28 cellular contexts compared by ENCODE assay signal in the genomic region with DNA sequence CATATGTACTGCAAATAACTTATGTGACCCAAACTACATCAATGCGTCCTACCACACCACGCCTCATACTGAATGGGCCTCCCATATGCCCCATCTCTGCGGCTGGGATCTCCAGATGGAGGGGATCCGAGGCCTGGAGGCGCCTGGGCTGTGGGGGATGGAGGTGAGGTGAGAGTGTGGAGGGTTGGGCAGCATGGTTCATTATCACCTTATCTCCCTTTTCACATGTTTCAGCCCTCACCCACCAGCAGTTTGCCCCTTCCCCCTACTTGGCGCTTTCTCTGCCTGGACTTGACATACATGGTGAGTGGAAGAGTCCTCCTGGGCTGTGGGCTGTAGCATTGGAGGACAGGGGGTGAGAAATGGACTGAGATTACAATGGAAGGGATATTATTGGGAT.
DNase-seq lines count a peak whose midpoint lies in the region; ATAC-seq and TF ChIP-seq lines count a peak whose summit lies in the region.
"Had no signal": no experiment of that assay in that cellular context is flagged by ENCODE, and none has a peak within 500 bp of the region (broad histone marks: within the 10 kb centered on the region; RNA-seq: fewer than 3 reads in every experiment).

No MANE protein-coding gene starts in this region.

- H3K9me3 Mint-ChIP-seq in activated naive CD8-positive, alpha-beta T cell treated with anti-CD3 and anti-CD28 coated beads, Interleukin-2, amount 50 U/mL, for 24 hours, result no peaks in the 10 kb centered on the region
- peaks cover 2% of the 10 kb centered on the region for H3K9me3 Mint-ChIP-seq in neural progenitor cell

- DNase-seq in activated naive CD8-positive, alpha-beta T cell treated with anti-CD3 and anti-CD28 coated beads, Interleukin-2, amount 50 U/mL, for 24 hours, result no peak
- DNase-seq in neural progenitor cell (ENCODE audit: low spot score) (no peak), GM19240 (ENCODE audit: insufficient read length, low spot score) (no peak), left ventricle myocardium inferior (no peak)
- DNase-seq: activated CD4-positive, alpha-beta T cell treated with anti-CD3 and anti-CD28 coated beads, Interleukin-2, amount 50 U/mL, for 4 hours; activated gamma-delta T cell treated with Interleukin-2 at 50 U/mL for 16 hours; CD4-positive, CD25-positive, alpha-beta regulatory T cell; DMS153; hippocampal formation; islet precursor cell; Karpas-422; NCI-H1694 treated with DMSO at 0.1 percent for 48 hours; NCI-H2171 treated with DMSO at 0.1 percent for 48 hours; pancreas; stimulated activated CD4-positive, alpha-beta T cell treated with anti-CD3 and anti-CD28 coated beads, Interleukin-4, amount 100 ng/mL, for 24 hours; stimulated activated naive CD4-positive, alpha-beta T cell treated with Interleukin-2 at 50 U/mL for 16 hours; T-helper 17 cell; thyroid gland had no signal

- H3K27me3 Mint-ChIP-seq in activated naive CD8-positive, alpha-beta T cell treated with anti-CD3 and anti-CD28 coated beads, Interleukin-2, amount 50 U/mL, for 24 hours, result peaks cover 81% of the 10 kb centered on the region
- H3K27me3 Mint-ChIP-seq in neural progenitor cell (ENCODE audit: insufficient read depth, low read depth), result peaks cover 78% of the 10 kb centered on the region

- peaks cover 44% of the 10 kb centered on the region for H3K4me1 Mint-ChIP-seq in activated naive CD8-positive, alpha-beta T cell treated with anti-CD3 and anti-CD28 coated beads, Interleukin-2, amount 50 U/mL, for 24 hours
- peaks cover 45% of the 10 kb centered on the region for H3K4me1 Mint-ChIP-seq in neural progenitor cell

- no peaks in the 10 kb centered on the region for H3K79me2 ChIP-seq in DOHH2 (ENCODE audit: control insufficient read depth, low read length)
- no peaks in the 10 kb centered on the region for H3K79me2 ChIP-seq in Loucy (ENCODE audit: insufficient read depth, low read length)
- no peaks in the 10 kb centered on the region for H3K79me2 ChIP-seq in neural progenitor cell (ENCODE audit: low read depth)

- H3K27me3 ChIP-seq in DOHH2 (ENCODE audit: control insufficient read depth, low read length), result peaks cover 86% of the 10 kb centered on the region
- H3K27me3 ChIP-seq in Loucy (ENCODE audit: insufficient read depth, low read length, poor library complexity, severe bottlenecking), result no peaks in the 10 kb centered on the region
- H3K27me3 ChIP-seq in neural progenitor cell, result peaks cover 100% of the 10 kb centered on the region
- peaks cover 100% of the 10 kb centered on the region for H3K27me3 ChIP-seq in left ventricle myocardium inferior (ENCODE audit: low read depth)

- H3K36me3 Mint-ChIP-seq in activated naive CD8-positive, alpha-beta T cell treated with anti-CD3 and anti-CD28 coated beads, Interleukin-2, amount 50 U/mL, for 24 hours (ENCODE audit: low read depth), result peaks cover 2% of the 10 kb centered on the region
- no peaks in the 10 kb centered on the region for H3K36me3 Mint-ChIP-seq in neural progenitor cell
- H3K36me3 Mint-ChIP-seq: CD4-positive, CD25-positive, alpha-beta regulatory T cell had no signal

- TF ChIP-seq CTCF in DOHH2 (IDR thresholded peaks at IDR 0.05; ENCODE audit: low read depth, low read length, poor library complexity, severe bottlenecking) (no peak), Loucy (conservative IDR thresholded peaks at IDR 0.05; ENCODE audit: low read length) (no peak), neural progenitor cell (IDR thresholded peaks at IDR 0.05) (no peak), left ventricle myocardium inferior (IDR thresholded peaks at IDR 0.05; ENCODE audit: borderline replicate concordance) (no peak)

- H3K27ac ChIP-seq in DOHH2 (ENCODE audit: low read depth, low read length), result no peak overlapping the region
- no peak overlapping the region for H3K27ac ChIP-seq in neural progenitor cell
- no peak overlapping the region for H3K27ac ChIP-seq in left ventricle myocardium inferior (replicated peaks)
- H3K27ac ChIP-seq: coronary artery, gastroesophageal sphincter, GM23248, pancreas, right atrium auricular region, RWPE1, SK-N-MC, thyroid gland had no signal

- H3K4me3 Mint-ChIP-seq in activated naive CD8-positive, alpha-beta T cell treated with anti-CD3 and anti-CD28 coated beads, Interleukin-2, amount 50 U/mL, for 24 hours, result no peak overlapping the region
- H3K4me3 Mint-ChIP-seq in neural progenitor cell, result no peak overlapping the region
- H3K4me3 Mint-ChIP-seq: nephron, T-helper 17 cell had no signal

- H3K9me2 ChIP-seq in DOHH2 (replicated peaks; ENCODE audit: control insufficient read depth, low read length) (no peaks in the 10 kb centered on the region), Loucy (replicated peaks; ENCODE audit: low read depth, low read length) (no peaks in the 10 kb centered on the region)

- no peaks in the 10 kb centered on the region for H3K36me3 ChIP-seq in DOHH2 (ENCODE audit: control insufficient read depth, low read length)
- H3K36me3 ChIP-seq in Loucy (ENCODE audit: insufficient read depth, low read length), result no peaks in the 10 kb centered on the region
- H3K36me3 ChIP-seq in neural progenitor cell, result no peaks in the 10 kb centered on the region
- H3K36me3 ChIP-seq in left ventricle myocardium inferior, result no peaks in the 10 kb centered on the region
- H3K36me3 ChIP-seq: gastroesophageal sphincter, pancreas, right atrium auricular region, thyroid gland had no signal

- H3K4me3 ChIP-seq in DOHH2 (ENCODE audit: low read length) (no peak overlapping the region), Loucy (ENCODE audit: low read length, poor library complexity, severe bottlenecking) (peak overlapping the region; percentile 47), neural progenitor cell (peak overlapping the region; percentile 9), left ventricle myocardium inferior (no peak overlapping the region)
- H3K4me3 ChIP-seq: coronary artery, gastroesophageal sphincter, GM23248, pancreas, right atrium auricular region, SK-N-MC, thyroid gland had no signal

- H3K9ac ChIP-seq in Loucy (ENCODE audit: low read depth, low read length, poor library complexity, severe bottlenecking) (peak overlapping the region; percentile 57), neural progenitor cell (no peak overlapping the region)
- H3K9ac ChIP-seq: GM23248 had no signal

- H2AFZ ChIP-seq in Loucy (ENCODE audit: low read length), result peak overlapping the region; percentile 29; the same call in 1 of the 2 replicates
- H2AFZ ChIP-seq in neural progenitor cell (replicated peaks), result no peak overlapping the region
- H2AFZ ChIP-seq: GM23248 had no signal

- H3K27ac Mint-ChIP-seq in activated naive CD8-positive, alpha-beta T cell treated with anti-CD3 and anti-CD28 coated beads, Interleukin-2, amount 50 U/mL, for 24 hours, result peak overlapping the region; percentile 56
- H3K27ac Mint-ChIP-seq in neural progenitor cell, result no peak overlapping the region
- H3K27ac Mint-ChIP-seq: CD4-positive, CD25-positive, alpha-beta regulatory T cell; nephron; T-helper 17 cell had no signal

- H3K4me1 ChIP-seq in DOHH2 (ENCODE audit: control insufficient read depth, low read length), result peaks cover 19% of the 10 kb centered on the region
- H3K4me1 ChIP-seq in Loucy (ENCODE audit: insufficient read depth, low read length, poor library complexity, severe bottlenecking), result peaks cover 20% of the 10 kb centered on the region
- H3K4me1 ChIP-seq in neural progenitor cell, result peaks cover 31% of the 10 kb centered on the region
- H3K4me1 ChIP-seq in left ventricle myocardium inferior, result peaks cover 18% of the 10 kb centered on the region

- H3K9me3 ChIP-seq in DOHH2 (ENCODE audit: control insufficient read depth, insufficient read depth, low read length), result no peaks in the 10 kb centered on the region
- no peaks in the 10 kb centered on the region for H3K9me3 ChIP-seq in Loucy (ENCODE audit: insufficient read depth, low read depth, low read length)
- no peaks in the 10 kb centered on the region for H3K9me3 ChIP-seq in neural progenitor cell (ENCODE audit: low read depth)
- H3K9me3 ChIP-seq in left ventricle myocardium inferior (replicated peaks), result no peaks in the 10 kb centered on the region
- H3K9me3 ChIP-seq: gastroesophageal sphincter, pancreas, right atrium auricular region, thyroid gland had no signal

- H4K20me1 ChIP-seq in DOHH2 (ENCODE audit: control insufficient read depth, insufficient read depth, low read depth, low read length) (0 out of 2 replicates have a peak, but pooled peaks cover 3% of the 10 kb centered on the region), Loucy (ENCODE audit: insufficient read depth, low read length, poor library complexity, severe bottlenecking) (no peaks in the 10 kb centered on the region), neural progenitor cell (ENCODE audit: low read depth) (peaks cover 91% of the 10 kb centered on the region)

- intact Hi-C loops in left ventricle myocardium inferior (cut with micrococcal nuclease), result no loop called here

- peak; percentile 27 for ATAC-seq in activated naive CD8-positive, alpha-beta T cell treated with anti-CD3 and anti-CD28 coated beads, Interleukin-2, amount 50 U/mL, for 24 hours
- no peak for ATAC-seq in GM18861 (IDR thresholded peaks at IDR 0.05; ENCODE audit: unreplicated experiment)
- ATAC-seq: gastroesophageal sphincter, pancreas, T-helper 17 cell had no signal

- H3K4me2 ChIP-seq in DOHH2 (ENCODE audit: low read length), result peak overlapping the region; percentile 25
- peak overlapping the region; percentile 77 for H3K4me2 ChIP-seq in Loucy (ENCODE audit: low read depth, low read length, poor library complexity, severe bottlenecking)
- peak overlapping the region; percentile 70 for H3K4me2 ChIP-seq in neural progenitor cell

- peaks cover 7% of the 10 kb centered on the region for H3F3A ChIP-seq in DOHH2 (ENCODE audit: control insufficient read depth, insufficient read depth)
- peaks cover 10% of the 10 kb centered on the region for H3F3A ChIP-seq in Loucy (ENCODE audit: low read depth)
- H3F3A ChIP-seq in neural progenitor cell (ENCODE audit: low read depth), result peaks cover 50% of the 10 kb centered on the region

Comparison
In these comparisons a context has a peak if more than half of its experiments do, and no peak if none do; other contexts are left out.
1. H3K4me2 ChIP-seq: peak in every context shown above with its lines; median percentile 77 in Loucy; 70 in neural progenitor cell; 25 in DOHH2.
2. H3K4me3 ChIP-seq: peak in Loucy (single experiment) and neural progenitor cell (single experiment); none in DOHH2 (single experiment) and left ventricle myocardium inferior (single experiment).